Comparison of ENCODE assay signal across 13 cellular contexts in genomic region chr5:95780597-95780996, GRCh38. TPM values are rescaled to one million over a fixed set of nuclear protein-coding genes. Genes with fewer than 3 reads are reported as not detected.
DNase-seq lines count a peak whose midpoint lies in the region; ATAC-seq and TF ChIP-seq lines count a peak whose summit lies in the region.
"Had no signal": no experiment of that assay in that cellular context is flagged by ENCODE, and none has a peak within 500 bp of the region (broad histone marks: within the 10 kb centered on the region; RNA-seq: fewer than 3 reads in every experiment).

No MANE protein-coding gene starts in this region.

- H3K27ac ChIP-seq in muscle layer of duodenum (ENCODE audit: low read length) = peak overlapping the region; percentile 63
- H3K27ac ChIP-seq in transverse colon = peak overlapping the region; percentile 19 to 65 (median 42)
- H3K27ac ChIP-seq: SJSA1 had no signal

- H3K9me3 Mint-ChIP-seq in dendritic cell treated with granulocyte-macrophage colony-stimulating factor and Interleukin-4, amounts not matched to agents 40 ng/mL and 50 ng/mL, for 4 days = no peaks in the 10 kb centered on the region
- H3K9me3 Mint-ChIP-seq: activated CD4-positive, alpha-beta T cell treated with anti-CD3 and anti-CD28 coated beads, Interleukin-2, amount 10 ng/mL, durations not matched to agents 7 days and 5 days; activated naive CD8-positive, alpha-beta T cell treated with anti-CD3 and anti-CD28 coated beads, Interleukin-2, amount 10 ng/mL, durations not matched to agents 7 days and 5 days; naive thymus-derived CD8-positive, alpha-beta T cell had no signal

- no peaks in the 10 kb centered on the region for H3K36me3 Mint-ChIP-seq in dendritic cell treated with granulocyte-macrophage colony-stimulating factor and Interleukin-4, amounts not matched to agents 40 ng/mL and 50 ng/mL, for 4 days (ENCODE audit: low read depth)
- H3K36me3 Mint-ChIP-seq: activated naive CD8-positive, alpha-beta T cell treated with anti-CD3 and anti-CD28 coated beads, Interleukin-2, amount 10 ng/mL, durations not matched to agents 7 days and 5 days; naive thymus-derived CD8-positive, alpha-beta T cell had no signal

- no peak overlapping the region for H3K4me3 ChIP-seq in muscle layer of duodenum (ENCODE audit: low read depth in 1 of 2, low read length in 2 of 2)
- H3K4me3 ChIP-seq in transverse colon = no peak overlapping the region
- H3K4me3 ChIP-seq: HAP-1, SJSA1 had no signal

- DNase-seq in SIG-M5 treated with dmso at 0.1 percent for 504 hours (lab: John Stamatoyannopoulos, UW; ENCODE audit: unreplicated experiment) (peak; percentile 14), SIG-M5 (lab: John Stamatoyannopoulos, UW) (no peak), transverse colon (no peak)
- DNase-seq in stimulated activated naive CD4-positive, alpha-beta T cell (lab: John Stamatoyannopoulos, UW) = no peak

- no peak overlapping the region for H3K4me3 Mint-ChIP-seq in dendritic cell treated with granulocyte-macrophage colony-stimulating factor and Interleukin-4, amounts not matched to agents 40 ng/mL and 50 ng/mL, for 4 days

- no peak for TF ChIP-seq EP300 in transverse colon (IDR thresholded peaks at IDR 0.05; ENCODE audit: low read depth)

- H3K27me3 Mint-ChIP-seq in dendritic cell treated with granulocyte-macrophage colony-stimulating factor and Interleukin-4, amounts not matched to agents 40 ng/mL and 50 ng/mL, for 4 days = no peaks in the 10 kb centered on the region
- H3K27me3 Mint-ChIP-seq: activated CD4-positive, alpha-beta T cell treated with anti-CD3 and anti-CD28 coated beads, Interleukin-2, amount 10 ng/mL, durations not matched to agents 7 days and 5 days; activated naive CD8-positive, alpha-beta T cell treated with anti-CD3 and anti-CD28 coated beads, Interleukin-2, amount 10 ng/mL, durations not matched to agents 7 days and 5 days; naive thymus-derived CD8-positive, alpha-beta T cell had no signal

- intact Hi-C loops in dendritic cell treated with granulocyte-macrophage colony-stimulating factor and Interleukin-4, amounts not matched to agents 40 ng/mL and 50 ng/mL, for 4 days (cut with micrococcal nuclease) = loop anchor here (1.0 to 5.0 kb wide), 2 partner anchors 37 to 116 kb away; no protein-coding TSS in a partner anchor
- intact Hi-C loops in transverse colon (cut with DNase I; ENCODE audit: low total_unique reads) = loop anchor here (2.0 kb wide), 1 partner anchor 66 kb away; no protein-coding TSS in a partner anchor

- TF ChIP-seq POLR2A in transverse colon (IDR thresholded peaks at IDR 0.05) = no peak

- TF ChIP-seq CTCF in transverse colon (IDR thresholded peaks at IDR 0.05) = no peak

- no peaks in the 10 kb centered on the region for H3K9me3 ChIP-seq in muscle layer of duodenum (ENCODE audit: control insufficient read depth in 1 of 2, low read length in 2 of 2)
- H3K9me3 ChIP-seq in transverse colon = no peaks in the 10 kb centered on the region
- H3K9me3 ChIP-seq: HAP-1, SJSA1 had no signal

- in situ Hi-C loops in transverse colon (cut with MboI; ENCODE audit: low pct_ligation_motif_present in 1 of 4, low pct_unique_long_range_greater_than_20kb in 1 of 4, low sequenced_read_pairs in 3 of 4) = loop anchor here in 1 of 4 donors (5.0 kb wide), 1 partner anchor 67 kb away; no protein-coding TSS in a partner anchor

- H3K27me3 ChIP-seq in muscle layer of duodenum (ENCODE audit: low read depth, low read length) (no peaks in the 10 kb centered on the region), transverse colon (no peaks in the 10 kb centered on the region)
- H3K27me3 ChIP-seq: SJSA1 had no signal

- H3K36me3 ChIP-seq in muscle layer of duodenum (ENCODE audit: control insufficient read depth in 1 of 2, insufficient read depth in 2 of 2, low read length in 2 of 2) (peaks cover 0 to 10% of the 10 kb centered on the region in 2 donors), transverse colon (peaks cover 0 to 5% (median 0%) of the 10 kb centered on the region in 4 donors)
- H3K36me3 ChIP-seq: HAP-1 had no signal

- peak overlapping the region; percentile 65 for H3K27ac Mint-ChIP-seq in dendritic cell treated with granulocyte-macrophage colony-stimulating factor and Interleukin-4, amounts not matched to agents 40 ng/mL and 50 ng/mL, for 4 days

- peaks cover 0 to 19% of the 10 kb centered on the region in 2 donors for H3K4me1 ChIP-seq in muscle layer of duodenum (ENCODE audit: control insufficient read depth in 1 of 2, insufficient read depth in 2 of 2, low read length in 2 of 2)
- peaks cover 0 to 13% (median 2%) of the 10 kb centered on the region in 4 donors for H3K4me1 ChIP-seq in transverse colon
- H3K4me1 ChIP-seq: HAP-1, SJSA1 had no signal

- WGBS in transverse colon (ENCODE audit: low coverage in 1 of 2), 2 donors = 92 to 100% methylated on average over 1 to 7 of the region's 7 CpGs

- ATAC-seq in HG02885 (IDR thresholded peaks at IDR 0.05; ENCODE audit: poor library complexity, unreplicated experiment) = no peak
- ATAC-seq in GM21390 (IDR thresholded peaks at IDR 0.05; ENCODE audit: unreplicated experiment) = no peak

- peaks cover 30% of the 10 kb centered on the region for H3K4me1 Mint-ChIP-seq in dendritic cell treated with granulocyte-macrophage colony-stimulating factor and Interleukin-4, amounts not matched to agents 40 ng/mL and 50 ng/mL, for 4 days (ENCODE audit: low read depth)

RNA-seq across cellular contexts. Expression of gene GLRX, which starts 41.9 kb away (rescaled TPM):
- total RNA-seq in transverse colon = 100 to 1,000 TPM in 1 of 4 donors, 10 to 100 TPM in 3; 50.5 to 112 (median 64.4) TPM

RNA-seq across cellular contexts. Expression of gene RHOBTB3, which starts 49.5 kb away (rescaled TPM):
- total RNA-seq in transverse colon = 100 to 1,000 TPM in 1 of 4 donors, 10 to 100 TPM in 3; 53.0 to 143 (median 84.2) TPM
